In the genomic region with DNA sequence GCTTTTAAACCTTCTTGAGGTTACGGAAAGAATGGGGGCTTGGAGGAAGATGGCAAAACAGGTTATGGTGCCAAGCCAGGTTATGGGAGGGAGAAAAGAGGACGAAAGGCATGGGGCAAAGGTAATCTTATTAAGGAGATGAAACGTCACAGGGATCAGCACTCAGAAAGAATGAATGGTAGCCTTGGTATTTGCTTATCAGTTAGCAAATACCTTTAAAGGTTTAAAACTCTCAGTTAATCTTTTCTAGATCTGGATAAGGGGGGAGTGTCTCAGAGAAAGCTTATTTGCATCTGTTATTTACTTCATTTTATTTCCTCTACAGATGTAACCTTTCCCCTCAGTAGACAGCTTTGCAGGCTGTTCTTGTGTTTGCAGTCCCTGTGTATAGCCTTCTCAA, we compare ENCODE assay signal across 34 cellular contexts. TPM values are rescaled to one million over a fixed set of nuclear protein-coding genes. Genes with fewer than 3 reads are reported as not detected.
DNase-seq lines count a peak whose midpoint lies in the region; ATAC-seq, FAIRE-seq and TF ChIP-seq lines count a peak whose summit lies in the region.
"Had no signal": no experiment of that assay in that cellular context is flagged by ENCODE, and none has a peak within 500 bp of the region (broad histone marks: within the 10 kb centered on the region; RNA-seq: fewer than 3 reads in every experiment).

No MANE protein-coding gene starts in this region.

- H4K20me1 ChIP-seq in hepatocyte (ENCODE audit: insufficient read depth, poor library complexity, severe bottlenecking): no peaks in the 10 kb centered on the region

- H3K79me2 ChIP-seq in hepatocyte (no peaks in the 10 kb centered on the region), trophoblast cell (ENCODE audit: control insufficient read depth, insufficient read depth, low read length, poor library complexity) (no peaks in the 10 kb centered on the region)
- H3K79me2 ChIP-seq: parathyroid adenoma had no signal

- H3K27me3 Mint-ChIP-seq in activated T-cell treated with anti-CD3 and anti-CD28 coated beads, Interleukin-2, amount 50 U/mL, for 4 hours (ENCODE audit: low read depth): peaks cover 7% of the 10 kb centered on the region

- H4K8ac ChIP-seq in trophoblast cell (ENCODE audit: low read depth, low read length): no peak overlapping the region

- no peak overlapping the region for H4K91ac ChIP-seq in trophoblast cell (ENCODE audit: low read depth, low read length)

- H3K27ac ChIP-seq in A549 (no peak overlapping the region), hepatocyte (peak overlapping the region; percentile 79), trophoblast cell (ENCODE audit: low read depth, low read length) (no peak overlapping the region)
- H3K27ac ChIP-seq: ascending aorta, gastroesophageal sphincter, parathyroid adenoma, Peyer's patch, SJCRH30 had no signal

- no peak overlapping the region for H3K4ac ChIP-seq in trophoblast cell (ENCODE audit: low read depth, low read length)

- H3K9me3 ChIP-seq in A549: no peaks in the 10 kb centered on the region
- no peaks in the 10 kb centered on the region for H3K9me3 ChIP-seq in hepatocyte (ENCODE audit: low read depth)
- no peaks in the 10 kb centered on the region for H3K9me3 ChIP-seq in trophoblast cell (ENCODE audit: insufficient read depth, low read depth, low read length)
- H3K9me3 ChIP-seq: ascending aorta, gastroesophageal sphincter, Peyer's patch, SJCRH30 had no signal

- peak overlapping the region; percentile 11; the same call in 2 of the 3 replicates for H3K4me2 ChIP-seq in A549
- peak overlapping the region; percentile 55 for H3K4me2 ChIP-seq in hepatocyte
- H3K4me2 ChIP-seq in trophoblast cell (ENCODE audit: low read length): peak overlapping the region; percentile 47

- no peaks in the 10 kb centered on the region for H3K36me3 Mint-ChIP-seq in activated T-cell treated with anti-CD3 and anti-CD28 coated beads, Interleukin-2, amount 50 U/mL, for 4 hours (ENCODE audit: insufficient read depth)
- H3K36me3 Mint-ChIP-seq: activated naive CD8-positive, alpha-beta T cell treated with anti-CD3 and anti-CD28 coated beads for 36 hours; stimulated activated effector memory CD8-positive, alpha-beta T cell treated with anti-CD3 and anti-CD28 coated beads, Interleukin-12 subunit alpha, Interleukin-12 subunit beta, amount 100 ng/mL, for 72 hours had no signal

- H3K9ac ChIP-seq in trophoblast cell (ENCODE audit: low read length): no peak overlapping the region
- H3K9ac ChIP-seq: parathyroid adenoma had no signal

- no peak overlapping the region for H4K12ac ChIP-seq in trophoblast cell (ENCODE audit: low read depth, low read length)

- peaks cover 3% of the 10 kb centered on the region for H3K9me3 Mint-ChIP-seq in activated T-cell treated with anti-CD3 and anti-CD28 coated beads, Interleukin-2, amount 50 U/mL, for 4 hours
- H3K9me3 Mint-ChIP-seq: activated B cell treated with CpG ODN at 0.5 μM for 24 hours; activated T-helper 2 cell treated with anti-CD3 and anti-CD28 coated beads, Interferon-gamma antibody, Interleukin-2, Interleukin-4, amounts not matched to agents 10 μg/mL and 5 μg/mL and 100 μg/mL, durations not matched to agents 14 hours and 24 hours and 36 hours had no signal

- no peak overlapping the region for H3K14ac ChIP-seq in trophoblast cell (ENCODE audit: low read length)

- H3K79me1 ChIP-seq in trophoblast cell (ENCODE audit: low read length): no peaks in the 10 kb centered on the region

- H2BK5ac ChIP-seq in trophoblast cell (ENCODE audit: low read depth, low read length, poor library complexity): no peak overlapping the region

- no peak overlapping the region for H2BK120ac ChIP-seq in trophoblast cell (ENCODE audit: insufficient read depth, low read length, poor library complexity)

- H3K18ac ChIP-seq in trophoblast cell (ENCODE audit: low read length): no peak overlapping the region

- H3K23ac ChIP-seq in trophoblast cell (ENCODE audit: low read length): no peak overlapping the region

- no peaks in the 10 kb centered on the region for H3K4me1 Mint-ChIP-seq in activated T-cell treated with anti-CD3 and anti-CD28 coated beads, Interleukin-2, amount 50 U/mL, for 4 hours (ENCODE audit: low read depth)
- H3K4me1 Mint-ChIP-seq: activated B cell treated with CpG ODN at 0.5 μM for 24 hours; activated naive CD8-positive, alpha-beta T cell treated with anti-CD3 and anti-CD28 coated beads for 36 hours; IgD-negative memory B cell; nephron; stimulated activated effector memory CD8-positive, alpha-beta T cell treated with anti-CD3 and anti-CD28 coated beads, Interleukin-12 subunit alpha, Interleukin-12 subunit beta, amount 100 ng/mL, for 72 hours had no signal

- H2BK12ac ChIP-seq in trophoblast cell (ENCODE audit: low read length): no peak overlapping the region

- POLR2A ChIA-PET in A549 (lab: Yijun Ruan, JAX): no interaction called here

- CTCF ChIA-PET in A549 (lab: Yijun Ruan, JAX): no interaction called here

- H3K27me3 ChIP-seq in hepatocyte: no peaks in the 10 kb centered on the region
- H3K27me3 ChIP-seq in trophoblast cell (ENCODE audit: insufficient read depth, low read length): no peaks in the 10 kb centered on the region
- H3K27me3 ChIP-seq: ascending aorta, gastroesophageal sphincter, Peyer's patch, SJCRH30 had no signal

- no peak overlapping the region for H3K4me3 Mint-ChIP-seq in activated T-cell treated with anti-CD3 and anti-CD28 coated beads, Interleukin-2, amount 50 U/mL, for 4 hours
- H3K4me3 Mint-ChIP-seq: activated B cell treated with CpG ODN at 0.5 μM for 24 hours; activated naive CD8-positive, alpha-beta T cell treated with anti-CD3 and anti-CD28 coated beads for 36 hours; CD4-positive, alpha-beta T cell; dendritic cell treated with granulocyte-macrophage colony-stimulating factor and Interleukin-4, amounts not matched to agents 40 ng/mL and 50 ng/mL, for 4 days; IgD-negative memory B cell; nephron; stimulated activated effector memory CD8-positive, alpha-beta T cell treated with anti-CD3 and anti-CD28 coated beads, Interleukin-12 subunit alpha, Interleukin-12 subunit beta, amount 100 ng/mL, for 72 hours had no signal

- FAIRE-seq in A549 (lab: Jason Lieb, UNC): no peak
- FAIRE-seq: GM12892 had no signal

- DNase-seq in A549 (ENCODE audit: low read depth in 1 of 2, low spot score in 1 of 2) (peak in 1 of 2 experiments; percentile 16), NCI-H226 (peak; percentile 64), hepatocyte (ENCODE audit: low spot score) (peak; percentile 32), trophoblast cell (peak; percentile 42 to 89), omental fat pad (ENCODE audit: low spot score) (no peak)
- no peak for DNase-seq in activated T-cell treated with anti-CD3 and anti-CD28 coated beads, Interleukin-2, amount 50 U/mL, for 4 hours
- DNase-seq in effector CD4-positive, alpha-beta T cell: no peak
- DNase-seq: activated B cell treated with CpG ODN at 0.5 μM for 24 hours; activated CD4-positive, alpha-beta T cell treated with anti-CD3 and anti-CD28 coated beads, Interleukin-2, amount 50 U/mL, for 48 hours; activated CD8-positive, alpha-beta memory T cell treated with anti-CD3 and anti-CD28 coated beads, Interleukin-2, amount 50 U/mL, for 4 hours; activated naive CD8-positive, alpha-beta T cell treated with anti-CD3 and anti-CD28 coated beads for 36 hours; AML-193; caudate nucleus; CD4-positive, alpha-beta T cell; DMS 273 treated with DMSO at 0.1 percent for 48 hours; hippocampal formation; NCI-H1092 treated with DMSO at 0.1 percent for 48 hours; NCI-H1930; NCI-H524 treated with DMSO at 0.1 percent for 48 hours; Peyer's patch; right cardiac atrium; SJCRH30; stimulated activated CD4-positive, alpha-beta T cell treated with anti-CD3 and anti-CD28 coated beads, Interleukin-4, amount 100 ng/mL, for 24 hours had no signal

- ATAC-seq in A549: no peak
- no peak for ATAC-seq in activated T-cell treated with anti-CD3 and anti-CD28 coated beads, Interleukin-2, amount 50 U/mL, for 4 hours
- no peak for ATAC-seq in omental fat pad (ENCODE audit: low FRiP score)
- ATAC-seq in HG02870 (IDR thresholded peaks at IDR 0.05; ENCODE audit: unreplicated experiment): no peak
- ATAC-seq: gastroesophageal sphincter; left lobe of liver; right cardiac atrium; stimulated activated effector memory CD8-positive, alpha-beta T cell treated with anti-CD3 and anti-CD28 coated beads, Interleukin-12 subunit alpha, Interleukin-12 subunit beta, amount 100 ng/mL, for 72 hours had no signal

- H3K4me3 ChIP-seq in A549: no peak overlapping the region
- no peak overlapping the region for H3K4me3 ChIP-seq in hepatocyte
- H3K4me3 ChIP-seq in trophoblast cell (ENCODE audit: low read depth, low read length): no peak overlapping the region
- H3K4me3 ChIP-seq: ascending aorta, gastroesophageal sphincter, Peyer's patch, SJCRH30 had no signal

- H3K9me2 ChIP-seq in hepatocyte (replicated peaks; ENCODE audit: insufficient read depth): no peaks in the 10 kb centered on the region

- no peak for TF ChIP-seq RAD21 in A549 (conservative IDR thresholded peaks at IDR 0.05 in 1 of 2, IDR thresholded peaks at IDR 0.05 in 1 of 2)

- TF ChIP-seq EP300 in A549 (IDR thresholded peaks at IDR 0.05): no peak

- H3K4me1 ChIP-seq in A549: no peaks in the 10 kb centered on the region; the same call in 2 of the 3 replicates
- peaks cover 6% of the 10 kb centered on the region for H3K4me1 ChIP-seq in hepatocyte (ENCODE audit: insufficient read depth)
- H3K4me1 ChIP-seq in trophoblast cell (ENCODE audit: control insufficient read depth in 1 of 2, insufficient read depth in 2 of 2, low read length in 2 of 2): no peaks in the 10 kb centered on the region
- H3K4me1 ChIP-seq: ascending aorta, gastroesophageal sphincter, parathyroid adenoma, Peyer's patch, SJCRH30 had no signal

- H2AFZ ChIP-seq in hepatocyte (no peak overlapping the region), trophoblast cell (ENCODE audit: insufficient read depth, low read length, poor library complexity) (no peak overlapping the region)
- H2AFZ ChIP-seq: parathyroid adenoma had no signal

- WGBS in A549 (ENCODE audit: missing lambda C conversion rate): 33% methylated on average over 3 of the region's 3 CpGs
- WGBS in hepatocyte (ENCODE audit: low lambda C conversion rate, missing lambda C conversion rate): 25% methylated on average over 3 of the region's 3 CpGs
- no CpG with 5 or more reads among the region's 3 CpGs for WGBS in trophoblast cell (ENCODE audit: extremely low coverage, insufficient coverage, insufficient read length)

- TF ChIP-seq CTCF in A549 (IDR thresholded peaks at IDR 0.05): no peak
- TF ChIP-seq CTCF in hepatocyte (IDR thresholded peaks at IDR 0.05; ENCODE audit: poor library complexity): no peak
- no peak for TF ChIP-seq CTCF in omental fat pad (IDR thresholded peaks at IDR 0.05)

- H3K36me3 ChIP-seq in hepatocyte (replicated peaks; ENCODE audit: insufficient read depth, low read depth) (no peaks in the 10 kb centered on the region), trophoblast cell (ENCODE audit: control insufficient read depth in 1 of 2, insufficient read depth in 2 of 2, low read length in 2 of 2) (no peaks in the 10 kb centered on the region)
- H3K36me3 ChIP-seq: ascending aorta, gastroesophageal sphincter, Peyer's patch, SJCRH30 had no signal

- TF ChIP-seq POLR2A in A549 (IDR thresholded peaks at IDR 0.05; ENCODE audit: low read length): no peak

- H2AK5ac ChIP-seq in trophoblast cell (ENCODE audit: low read length): no peak overlapping the region

RNA-seq across cellular contexts. Expression of gene EEF1E1, which starts 55.5 kb away (rescaled TPM):
- polyA plus RNA-seq in A549 (2011; rRNA removed): 107 and 122 TPM in 2 replicates
- 65.0 and 75.5 TPM in 2 replicates for polyA plus RNA-seq in A549 (2012; cell fraction: cytosol; rRNA removed)
- polyA plus RNA-seq in A549 (2012; cell fraction: nucleus; rRNA removed): 21.4 and 22.0 TPM in 2 replicates
- polyA plus RNA-seq in A549 (2017; fragmentation: RNase III; extraction: RNeasy Plus Mini Kit Qiagen cat#74134 plus additional on column Dnase treatment): 114 to 132 TPM (median 119 TPM) in 3 replicates
- polyA minus RNA-seq in A549 (2011; rRNA and poly(A)+ RNA removed): 23.0 and 24.5 TPM in 2 replicates
- total RNA-seq in hepatocyte: 36.5 and 47.8 TPM in 2 replicates
- polyA plus RNA-seq in hepatocyte: 54.9 and 63.4 TPM in 2 replicates
- polyA plus RNA-seq in trophoblast cell (2013): 26.6 and 26.8 TPM in 2 replicates
- 100 to 1,000 TPM in 1 of 3 donors, 10 to 100 TPM in 2; 88.6 to 104 (median 96.8) TPM for total RNA-seq in activated T-cell treated with anti-CD3 and anti-CD28 coated beads, Interleukin-2, amount 50 U/mL, for 4 hours
- 10 to 100 TPM; 14.3 to 32.9 (median 23.0) TPM for total RNA-seq in omental fat pad

Comparison
In these comparisons a context has a peak if more than half of its experiments do, and no peak if none do; other contexts are left out.
1. DNase-seq: peak in NCI-H226 (single experiment), hepatocyte (single experiment) and trophoblast cell (2 of 2); none in activated T-cell treated with anti-CD3 and anti-CD28 coated beads, Interleukin-2, amount 50 U/mL, for 4 hours (single experiment), omental fat pad (single experiment) and effector CD4-positive, alpha-beta T cell (single experiment).
2. Peak in every context shown above with its lines, with median percentiles within 50 percentile points of each other: H3K4me2 ChIP-seq.